ENCODE assay signal across 8 cellular contexts in the genomic region with DNA sequence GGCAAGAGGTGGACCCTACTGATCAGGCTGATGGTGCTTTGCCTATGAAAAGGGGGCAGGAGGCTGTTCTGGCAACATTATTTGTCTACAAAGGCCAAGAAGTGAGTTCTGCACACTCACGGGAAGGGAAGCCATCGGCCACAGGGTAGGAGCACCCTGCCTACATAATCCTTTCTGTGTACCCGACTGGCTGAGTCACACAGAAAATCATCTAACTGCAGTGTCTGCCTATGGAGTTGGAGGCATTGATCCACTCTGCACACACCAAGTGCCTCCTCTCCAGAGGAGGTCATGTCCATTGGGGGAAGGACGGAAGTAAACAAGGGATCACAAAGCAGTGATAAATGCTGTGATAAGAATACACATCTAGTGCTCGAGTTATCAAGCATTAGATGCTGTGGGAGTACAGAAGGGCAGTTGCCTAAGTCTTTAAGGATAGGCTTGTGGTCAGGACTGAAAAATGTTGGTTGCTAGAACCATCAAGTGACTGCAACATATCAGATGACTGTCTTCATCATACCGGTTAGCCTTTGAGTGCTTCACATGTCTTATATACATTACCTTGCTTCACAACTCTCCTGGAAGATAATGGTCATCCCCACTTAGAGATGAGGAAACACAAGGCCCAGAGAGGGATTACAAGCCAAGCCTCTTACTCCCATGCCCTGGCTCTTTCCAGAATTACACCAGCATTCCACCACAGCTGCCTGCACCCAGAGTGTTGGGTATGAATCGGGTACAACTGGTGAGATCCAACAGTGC. TPM values are rescaled to one million over a fixed set of nuclear protein-coding genes. Genes with fewer than 3 reads are reported as not detected.
A peak's percentile ranks its signal among the peaks of the same experiment; 100 is the strongest.
DNase-seq lines count a peak whose midpoint lies in the region; ATAC-seq and TF ChIP-seq lines count a peak whose summit lies in the region.

No MANE protein-coding gene starts in this region.

- no peak for TF ChIP-seq POLR2A in suprapubic skin (IDR thresholded peaks at IDR 0.05)

- peak overlapping the region; percentile 42 for H3K4me3 Mint-ChIP-seq in activated naive CD4-positive, alpha-beta T cell treated with anti-CD3 and anti-CD28 coated beads, Interleukin-2, amount 50 U/mL, for 24 hours
- peak overlapping the region; percentile 39 for H3K4me3 Mint-ChIP-seq in activated CD8-positive, alpha-beta T cell treated with anti-CD3 and anti-CD28 coated beads for 36 hours

- no peaks in the 10 kb centered on the region for H3K9me3 Mint-ChIP-seq in activated naive CD4-positive, alpha-beta T cell treated with anti-CD3 and anti-CD28 coated beads, Interleukin-2, amount 50 U/mL, for 24 hours
- H3K9me3 Mint-ChIP-seq in activated CD8-positive, alpha-beta T cell treated with anti-CD3 and anti-CD28 coated beads for 36 hours, result no peaks in the 10 kb centered on the region

- H3K4me3 ChIP-seq in left lung, result peak overlapping the region; percentile 80 to 82
- peak overlapping the region; percentile 86 for H3K4me3 ChIP-seq in suprapubic skin

- H3K27ac ChIP-seq in left lung (no peak overlapping the region), suprapubic skin (no peak overlapping the region)

- DNase-seq in activated naive CD4-positive, alpha-beta T cell (lab: John Stamatoyannopoulos, UW), result no peak
- DNase-seq in activated CD8-positive, alpha-beta T cell treated with anti-CD3 and anti-CD28 coated beads for 36 hours, result no peak
- DNase-seq in left lung (no peak), suprapubic skin (ENCODE audit: low spot score in 2 of 2) (peak in 1 of 2 donors; percentile 40), GM03348 (ENCODE audit: low spot score) (no peak), GM13976 (ENCODE audit: low spot score) (no peak)

- H3K36me3 Mint-ChIP-seq in activated naive CD4-positive, alpha-beta T cell treated with anti-CD3 and anti-CD28 coated beads, Interleukin-2, amount 50 U/mL, for 24 hours, result no peaks in the 10 kb centered on the region
- H3K36me3 Mint-ChIP-seq in activated CD8-positive, alpha-beta T cell treated with anti-CD3 and anti-CD28 coated beads for 36 hours (ENCODE audit: low read depth), result no peaks in the 10 kb centered on the region

- intact Hi-C loops in activated CD8-positive, alpha-beta T cell treated with anti-CD3 and anti-CD28 coated beads for 36 hours (cut with micrococcal nuclease), result loop anchor here (10.0 kb wide), 1 partner anchor 171 kb away; no protein-coding TSS in a partner anchor
- intact Hi-C loops in left lung (cut with DNase I), result no loop called here

- peaks cover 58% of the 10 kb centered on the region for H3K27me3 Mint-ChIP-seq in activated naive CD4-positive, alpha-beta T cell treated with anti-CD3 and anti-CD28 coated beads, Interleukin-2, amount 50 U/mL, for 24 hours
- peaks cover 65% of the 10 kb centered on the region for H3K27me3 Mint-ChIP-seq in activated CD8-positive, alpha-beta T cell treated with anti-CD3 and anti-CD28 coated beads for 36 hours

- H3K36me3 ChIP-seq in left lung (peaks cover 0 to 5% of the 10 kb centered on the region in 2 donors), suprapubic skin (peaks cover 7% of the 10 kb centered on the region)

- H3K4me1 Mint-ChIP-seq in activated naive CD4-positive, alpha-beta T cell treated with anti-CD3 and anti-CD28 coated beads, Interleukin-2, amount 50 U/mL, for 24 hours, result peaks cover 12% of the 10 kb centered on the region
- peaks cover 6% of the 10 kb centered on the region for H3K4me1 Mint-ChIP-seq in activated CD8-positive, alpha-beta T cell treated with anti-CD3 and anti-CD28 coated beads for 36 hours (ENCODE audit: low read depth)

- in situ Hi-C loops in GM13976 (cut with MboI; ENCODE audit: low sequenced_read_pairs, unreplicated experiment), result no loop called here

- peaks cover 3 to 23% of the 10 kb centered on the region in 2 donors for H3K4me1 ChIP-seq in left lung
- peaks cover 23% of the 10 kb centered on the region for H3K4me1 ChIP-seq in suprapubic skin

- POLR2A ChIA-PET in activated CD8-positive, alpha-beta T cell treated with anti-CD3 and anti-CD28 coated beads for 36 hours (lab: Charles Lee), result interaction anchor here (1.7 kb wide), 1 partner anchor 55 kb away, joined by 10 read pairs; a partner anchor contains a TSS

- TF ChIP-seq CTCF in activated CD8-positive, alpha-beta T cell treated with anti-CD3 and anti-CD28 coated beads for 36 hours (IDR thresholded peaks at IDR 0.05), result no peak
- TF ChIP-seq CTCF in left lung (IDR thresholded peaks at IDR 0.05) (no peak), suprapubic skin (IDR thresholded peaks at IDR 0.05) (no peak), GM13976 (IDR thresholded peaks at IDR 0.05; ENCODE audit: borderline replicate concordance, control extremely low read depth, extremely low read depth, insufficient read depth, missing control alignments) (no peak)

- no peak overlapping the region for H3K27ac Mint-ChIP-seq in activated naive CD4-positive, alpha-beta T cell treated with anti-CD3 and anti-CD28 coated beads, Interleukin-2, amount 50 U/mL, for 24 hours
- H3K27ac Mint-ChIP-seq in activated CD8-positive, alpha-beta T cell treated with anti-CD3 and anti-CD28 coated beads for 36 hours, result no peak overlapping the region

- H3K27me3 ChIP-seq in left lung (peaks cover 0 to 13% of the 10 kb centered on the region in 2 donors), suprapubic skin (no peaks in the 10 kb centered on the region)

- CTCF ChIA-PET in activated CD8-positive, alpha-beta T cell treated with anti-CD3 and anti-CD28 coated beads for 36 hours (lab: Charles Lee), result interaction anchor here (1.6 kb wide), 1 partner anchor 84 kb away, joined by 10 read pairs; no protein-coding TSS in a partner anchor

- no peak for TF ChIP-seq EP300 in suprapubic skin (IDR thresholded peaks at IDR 0.05)

- H3K9me3 ChIP-seq in left lung, result no peaks in the 10 kb centered on the region
- H3K9me3 ChIP-seq in suprapubic skin, result no peaks in the 10 kb centered on the region

- 80% methylated on average over 7 of the region's 7 CpGs for WGBS in suprapubic skin

- no peak for ATAC-seq in activated CD8-positive, alpha-beta T cell treated with anti-CD3 and anti-CD28 coated beads for 36 hours
- ATAC-seq in left lung (no peak), GM18520 (IDR thresholded peaks at IDR 0.05; ENCODE audit: unreplicated experiment) (no peak)

RNA-seq across cellular contexts. Expression of a gene that starts 1.3 kb away (rescaled TPM):
- total RNA-seq in activated CD8-positive, alpha-beta T cell treated with anti-CD3 and anti-CD28 coated beads for 36 hours, result 1 to 10 TPM; 1.6 to 2.1 TPM
- total RNA-seq in left lung (10 to 100 TPM; 20.1 to 23.2 TPM), suprapubic skin (10 to 100 TPM; 17.2 to 26.0 (median 21.4) TPM)

RNA-seq across cellular contexts. Expression of a gene that starts 28.5 kb away (rescaled TPM):
- 1 to 10 TPM; 7.6 TPM for total RNA-seq in activated CD8-positive, alpha-beta T cell treated with anti-CD3 and anti-CD28 coated beads for 36 hours
- total RNA-seq in left lung (1 to 10 TPM; 7.7 to 9.0 TPM), suprapubic skin (10 to 100 TPM in 2 of 4 donors, 1 to 10 TPM in 2; 4.8 to 10.7 (median 8.1) TPM)

RNA-seq across cellular contexts. Expression of a gene that starts 55.5 kb away (rescaled TPM):
- 1,000 to 10,000 TPM; 2,353 to 2,364 TPM for total RNA-seq in activated CD8-positive, alpha-beta T cell treated with anti-CD3 and anti-CD28 coated beads for 36 hours
- 1,000 to 10,000 TPM in 1 of 2 donors, 100 to 1,000 TPM in 1; 902 to 1,036 TPM for total RNA-seq in left lung
- 1,000 to 10,000 TPM; 2,291 to 3,774 (median 2,862) TPM for total RNA-seq in suprapubic skin

RNA-seq across cellular contexts. Expression of a gene that starts 55.6 kb away (rescaled TPM):
- 10 to 100 TPM; 17.1 to 18.6 TPM for total RNA-seq in activated CD8-positive, alpha-beta T cell treated with anti-CD3 and anti-CD28 coated beads for 36 hours
- total RNA-seq in left lung, result 10 to 100 TPM; 16.4 to 24.4 TPM
- total RNA-seq in suprapubic skin, result 10 to 100 TPM; 31.2 to 84.7 (median 37.2) TPM

Comparison
In these comparisons a context has a peak if more than half of its experiments do, and no peak if none do; other contexts are left out.
1. RNA of a gene that starts 1.3 kb away (total RNA-seq): 20.1 to 23.2 TPM in left lung and 17.2 to 26.0 TPM in suprapubic skin; 1.6 to 2.1 TPM in activated CD8-positive, alpha-beta T cell treated with anti-CD3 and anti-CD28 coated beads for 36 hours; every median in the first group is over 4 times any median in the second.